Comparison of ENCODE assay signal across 32 cellular contexts in the genomic region with DNA sequence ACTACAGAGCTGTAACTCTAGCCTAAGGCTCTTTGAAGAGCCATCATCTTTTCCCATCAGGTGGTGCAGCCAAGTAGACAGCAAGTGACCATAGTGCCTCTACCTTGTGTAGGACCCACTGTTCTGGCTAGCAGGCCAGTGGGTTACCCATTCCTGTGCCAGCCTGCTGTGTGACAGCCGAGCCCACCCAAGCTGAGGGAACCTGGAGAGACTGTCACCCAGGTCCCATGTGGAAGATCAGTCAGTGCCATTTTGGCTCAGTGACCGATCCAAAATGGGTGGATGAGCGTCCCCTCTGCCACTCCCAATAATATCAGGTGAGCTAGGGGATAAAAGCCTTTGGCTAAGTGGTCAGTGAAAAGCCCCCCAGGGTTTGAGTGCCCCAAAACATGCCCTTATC.
"Had no signal": no experiment of that assay in that cellular context is flagged by ENCODE, and none has a peak within 500 bp of the region (broad histone marks: within the 10 kb centered on the region; RNA-seq: fewer than 3 reads in every experiment).

No MANE protein-coding gene starts in this region.

- ATAC-seq: activated naive CD4-positive, alpha-beta T cell treated with anti-CD3 and anti-CD28 coated beads, Interleukin-2, amount 50 U/mL, for 72 hours; activated T-cell treated with anti-CD3 and anti-CD28 coated beads, Interleukin-2, amount 50 U/mL, for 72 hours; effector memory CD8-positive, alpha-beta T cell; esophagus mucosa; foreskin keratinocyte; heart left ventricle; mucosa of descending colon had no signal

- H3K9me3 Mint-ChIP-seq: activated B cell treated with CpG ODN at 0.5 μM for 24 hours; activated naive CD4-positive, alpha-beta T cell treated with anti-CD3 and anti-CD28 coated beads, Interleukin-2, amount 50 U/mL, for 72 hours; activated T-cell treated with anti-CD3 and anti-CD28 coated beads, Interleukin-2, amount 50 U/mL, for 72 hours; central memory CD8-positive, alpha-beta T cell; effector memory CD8-positive, alpha-beta T cell; T-helper 2 cell treated with Interferon-gamma antibody and Interleukin-4, amounts not matched to agents 5 μg/mL and 100 μg/mL, for 36 hours had no signal

- H3K27ac ChIP-seq: breast epithelium, foreskin keratinocyte, heart left ventricle, left ventricle myocardium inferior, neutrophil, prostate gland, sigmoid colon, testis, transverse colon had no signal

- H3K4me3 ChIP-seq: breast epithelium, heart left ventricle, left ventricle myocardium inferior, lung, mucosa of descending colon, prostate gland, sigmoid colon, testis, transverse colon had no signal

- H3K27ac Mint-ChIP-seq: activated B cell treated with CpG ODN at 0.5 μM for 24 hours; activated naive CD4-positive, alpha-beta T cell treated with anti-CD3 and anti-CD28 coated beads, Interleukin-2, amount 50 U/mL, for 72 hours; activated T-cell treated with anti-CD3 and anti-CD28 coated beads, Interleukin-2, amount 50 U/mL, for 72 hours; effector memory CD8-positive, alpha-beta T cell; immature natural killer cell; nephron progenitor cell; T-helper 2 cell treated with Interferon-gamma antibody and Interleukin-4, amounts not matched to agents 5 μg/mL and 100 μg/mL, for 36 hours had no signal

- DNase-seq: activated B cell treated with CpG ODN at 0.5 μM for 24 hours; activated CD4-positive, alpha-beta T cell treated with anti-CD3 and anti-CD28 coated beads for 4 hours; activated CD4-positive, alpha-beta T cell treated with anti-CD3 and anti-CD28 coated beads, Interleukin-2, amount 50 U/mL, for 4 hours; activated naive CD4-positive, alpha-beta T cell; activated T-cell treated with anti-CD3 and anti-CD28 coated beads for 4 hours; activated T-cell treated with anti-CD3 and anti-CD28 coated beads, Interleukin-2, amount 50 U/mL, for 72 hours; effector memory CD8-positive, alpha-beta T cell; foreskin keratinocyte; hypothalamus; immature natural killer cell; kidney glomerular epithelial cell; left ventricle myocardium inferior; mucosa of descending colon; nephron progenitor cell; retina; sigmoid colon; small intestine; stimulated activated naive CD4-positive, alpha-beta T cell treated with Interleukin-2 at 50 U/mL for 16 hours; T-helper 1 cell; testis; transverse colon had no signal

- FAIRE-seq: colon, small intestine, urothelium cell line had no signal

- H3K36me3 ChIP-seq: breast epithelium, heart left ventricle, left ventricle myocardium inferior, neutrophil, prostate gland, sigmoid colon, transverse colon had no signal

- H3K36me3 Mint-ChIP-seq: activated naive CD4-positive, alpha-beta T cell treated with anti-CD3 and anti-CD28 coated beads, Interleukin-2, amount 50 U/mL, for 72 hours; immature natural killer cell had no signal

- H3K9me3 ChIP-seq: breast epithelium, heart left ventricle, left ventricle myocardium inferior, mucosa of descending colon, neutrophil, prostate gland, sigmoid colon, testis, transverse colon had no signal

- H3K4me1 Mint-ChIP-seq: activated B cell treated with CpG ODN at 0.5 μM for 24 hours; central memory CD8-positive, alpha-beta T cell; immature natural killer cell had no signal

- H3K4me3 Mint-ChIP-seq: activated B cell treated with CpG ODN at 0.5 μM for 24 hours; activated T-cell treated with anti-CD3 and anti-CD28 coated beads, Interleukin-2, amount 50 U/mL, for 72 hours; central memory CD8-positive, alpha-beta T cell; effector memory CD8-positive, alpha-beta T cell; immature natural killer cell; nephron progenitor cell; T-helper 2 cell treated with Interferon-gamma antibody and Interleukin-4, amounts not matched to agents 5 μg/mL and 100 μg/mL, for 36 hours had no signal

- H3K4me1 ChIP-seq: breast epithelium, foreskin keratinocyte, heart left ventricle, left ventricle myocardium inferior, prostate gland, sigmoid colon, testis, transverse colon had no signal
